1 cellular context compared by ENCODE assay signal in the genomic region with DNA sequence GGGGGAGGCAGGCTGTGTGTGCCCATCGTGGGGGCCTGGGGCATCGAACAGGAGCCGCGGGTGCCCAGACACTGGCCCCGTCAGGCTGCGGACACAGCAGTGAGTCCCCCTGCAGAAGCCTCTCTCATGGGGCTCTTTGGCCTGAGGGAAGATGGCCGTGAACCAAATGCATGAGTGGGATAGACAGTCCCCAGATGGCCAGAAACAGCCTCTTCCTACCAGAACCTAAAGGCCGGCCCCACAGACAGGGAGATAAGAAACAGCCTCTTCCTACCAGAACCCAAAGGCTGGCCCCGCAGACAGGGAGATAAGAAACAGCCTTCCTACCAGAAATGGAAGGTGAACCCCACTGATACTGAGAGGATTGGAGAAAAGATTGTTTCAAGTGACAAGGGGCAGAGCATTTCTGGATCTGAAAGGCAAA.
A peak's percentile ranks its signal among the peaks of the same experiment; 100 is the strongest.
TF ChIP-seq lines count a peak whose summit lies in the region.

No MANE protein-coding gene starts in this region.

TF ChIP-seq in K562, 482 proteins besides CTCF, POLR2A, EP300 and RAD21 (continued from another document and continues in another):
- TF ChIP-seq, protein P1, sequence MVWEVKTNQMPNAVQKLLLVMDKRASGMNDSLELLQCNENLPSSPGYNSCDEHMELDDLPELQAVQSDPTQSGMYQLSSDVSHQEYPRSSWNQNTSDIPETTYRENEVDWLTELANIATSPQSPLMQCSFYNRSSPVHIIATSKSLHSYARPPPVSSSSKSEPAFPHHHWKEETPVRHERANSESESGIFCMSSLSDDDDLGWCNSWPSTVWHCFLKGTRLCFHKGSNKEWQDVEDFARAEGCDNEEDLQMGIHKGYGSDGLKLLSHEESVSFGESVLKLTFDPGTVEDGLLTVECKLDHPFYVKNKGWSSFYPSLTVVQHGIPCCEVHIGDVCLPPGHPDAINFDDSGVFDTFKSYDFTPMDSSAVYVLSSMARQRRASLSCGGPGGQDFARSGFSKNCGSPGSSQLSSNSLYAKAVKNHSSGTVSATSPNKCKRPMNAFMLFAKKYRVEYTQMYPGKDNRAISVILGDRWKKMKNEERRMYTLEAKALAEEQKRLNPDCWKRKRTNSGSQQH (CRISPR knock-in tag; IDR thresholded peaks at IDR 0.05): no peak
- TF ChIP-seq RBM39 (optimal IDR thresholded peaks at IDR 0.05; ENCODE audit: low read depth, low read length) (no peak), ZC3H8 (IDR thresholded peaks at IDR 0.05) (no peak), ZNF586 (CRISPR knock-in tag; conservative IDR thresholded peaks at IDR 0.05) (no peak), ZNF3 (CRISPR knock-in tag; IDR thresholded peaks at IDR 0.05) (no peak), SLC30A9 (CRISPR knock-in tag; IDR thresholded peaks at IDR 0.05) (no peak), SRSF7 (optimal IDR thresholded peaks at IDR 0.05; ENCODE audit: low read depth, low read length) (no peak), SIN3A (IDR thresholded peaks at IDR 0.05; ENCODE audit: borderline replicate concordance in 2 of 2, control insufficient read depth in 1 of 2, low read depth in 2 of 2, low read length in 2 of 2) (no peak), TAL1 (IDR thresholded peaks at IDR 0.05) (peak; percentile 85), HMG20A (CRISPR knock-in tag; conservative IDR thresholded peaks at IDR 0.05) (no peak), ATF6 (CRISPR knock-in tag; IDR thresholded peaks at IDR 0.05) (no peak), ZNF224 (CRISPR knock-in tag; IDR thresholded peaks at IDR 0.05) (no peak), SREBF1 (IDR thresholded peaks at IDR 0.05; ENCODE audit: borderline replicate concordance, low read depth, low read length) (no peak), BCOR (IDR thresholded peaks at IDR 0.05) (no peak), ZEB2 (IDR thresholded peaks at IDR 0.05) (no peak), GTF2B (IDR thresholded peaks at IDR 0.05; ENCODE audit: extremely low read depth, insufficient read length) (no peak), ZNF282 (CRISPR knock-in tag; IDR thresholded peaks at IDR 0.05) (no peak), MCM3 (IDR thresholded peaks at IDR 0.05) (no peak), TCF15 (CRISPR knock-in tag; IDR thresholded peaks at IDR 0.05) (no peak), ZBTB12 (CRISPR knock-in tag; IDR thresholded peaks at IDR 0.05) (no peak), BACH1 (tag; IDR thresholded peaks at IDR 0.05) (no peak), ZSCAN32 (CRISPR knock-in tag; IDR thresholded peaks at IDR 0.05) (no peak), ZBTB34 (CRISPR knock-in tag; IDR thresholded peaks at IDR 0.05) (no peak), GATA2 (CRISPR knock-in tag; IDR thresholded peaks at IDR 0.05) (peak; percentile 61; the same call in 1 of the 2 replicates), FOXP4 (CRISPR knock-in tag; IDR thresholded peaks at IDR 0.05; ENCODE audit: borderline replicate concordance) (no peak), HLTF (IDR thresholded peaks at IDR 0.05) (no peak), GTF2A2 (tag; IDR thresholded peaks at IDR 0.05) (no peak), FOXK1 (CRISPR knock-in tag; IDR thresholded peaks at IDR 0.05; ENCODE audit: borderline replicate concordance) (no peak), PHB (CRISPR knock-in tag; IDR thresholded peaks at IDR 0.05) (no peak), DMBX1 (CRISPR knock-in tag; IDR thresholded peaks at IDR 0.05; ENCODE audit: borderline replicate concordance) (peak; percentile 59; the same call in 1 of the 2 replicates), ZNF347 (CRISPR knock-in tag; IDR thresholded peaks at IDR 0.05; ENCODE audit: low read depth) (no peak), PATZ1 (CRISPR knock-in tag; IDR thresholded peaks at IDR 0.05; ENCODE audit: borderline replicate concordance) (no peak), SMARCA5 (IDR thresholded peaks at IDR 0.05) (peak; percentile 26; the same call in 1 of the 2 replicates), PTTG1 (tag; IDR thresholded peaks at IDR 0.05; ENCODE audit: low read depth) (no peak)
- TF ChIP-seq, protein P2, sequence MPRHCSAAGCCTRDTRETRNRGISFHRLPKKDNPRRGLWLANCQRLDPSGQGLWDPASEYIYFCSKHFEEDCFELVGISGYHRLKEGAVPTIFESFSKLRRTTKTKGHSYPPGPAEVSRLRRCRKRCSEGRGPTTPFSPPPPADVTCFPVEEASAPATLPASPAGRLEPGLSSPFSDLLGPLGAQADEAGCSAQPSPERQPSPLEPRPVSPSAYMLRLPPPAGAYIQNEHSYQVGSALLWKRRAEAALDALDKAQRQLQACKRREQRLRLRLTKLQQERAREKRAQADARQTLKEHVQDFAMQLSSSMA (CRISPR knock-in tag; IDR thresholded peaks at IDR 0.05): no peak
- TF ChIP-seq, protein P3, sequence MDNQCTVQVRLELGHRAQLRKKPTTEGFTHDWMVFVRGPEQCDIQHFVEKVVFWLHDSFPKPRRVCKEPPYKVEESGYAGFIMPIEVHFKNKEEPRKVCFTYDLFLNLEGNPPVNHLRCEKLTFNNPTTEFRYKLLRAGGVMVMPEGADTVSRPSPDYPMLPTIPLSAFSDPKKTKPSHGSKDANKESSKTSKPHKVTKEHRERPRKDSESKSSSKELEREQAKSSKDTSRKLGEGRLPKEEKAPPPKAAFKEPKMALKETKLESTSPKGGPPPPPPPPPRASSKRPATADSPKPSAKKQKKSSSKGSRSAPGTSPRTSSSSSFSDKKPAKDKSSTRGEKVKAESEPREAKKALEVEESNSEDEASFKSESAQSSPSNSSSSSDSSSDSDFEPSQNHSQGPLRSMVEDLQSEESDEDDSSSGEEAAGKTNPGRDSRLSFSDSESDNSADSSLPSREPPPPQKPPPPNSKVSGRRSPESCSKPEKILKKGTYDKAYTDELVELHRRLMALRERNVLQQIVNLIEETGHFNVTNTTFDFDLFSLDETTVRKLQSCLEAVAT (IDR thresholded peaks at IDR 0.05): no peak
- TF ChIP-seq, protein P4, sequence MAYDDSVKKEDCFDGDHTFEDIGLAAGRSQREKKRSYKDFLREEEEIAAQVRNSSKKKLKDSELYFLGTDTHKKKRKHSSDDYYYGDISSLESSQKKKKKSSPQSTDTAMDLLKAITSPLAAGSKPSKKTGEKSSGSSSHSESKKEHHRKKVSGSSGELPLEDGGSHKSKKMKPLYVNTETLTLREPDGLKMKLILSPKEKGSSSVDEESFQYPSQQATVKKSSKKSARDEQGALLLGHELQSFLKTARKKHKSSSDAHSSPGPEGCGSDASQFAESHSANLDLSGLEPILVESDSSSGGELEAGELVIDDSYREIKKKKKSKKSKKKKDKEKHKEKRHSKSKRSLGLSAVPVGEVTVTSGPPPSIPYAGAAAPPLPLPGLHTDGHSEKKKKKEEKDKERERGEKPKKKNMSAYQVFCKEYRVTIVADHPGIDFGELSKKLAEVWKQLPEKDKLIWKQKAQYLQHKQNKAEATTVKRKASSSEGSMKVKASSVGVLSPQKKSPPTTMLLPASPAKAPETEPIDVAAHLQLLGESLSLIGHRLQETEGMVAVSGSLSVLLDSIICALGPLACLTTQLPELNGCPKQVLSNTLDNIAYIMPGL (CRISPR knock-in tag; IDR thresholded peaks at IDR 0.05): no peak
- TF ChIP-seq, protein P5, sequence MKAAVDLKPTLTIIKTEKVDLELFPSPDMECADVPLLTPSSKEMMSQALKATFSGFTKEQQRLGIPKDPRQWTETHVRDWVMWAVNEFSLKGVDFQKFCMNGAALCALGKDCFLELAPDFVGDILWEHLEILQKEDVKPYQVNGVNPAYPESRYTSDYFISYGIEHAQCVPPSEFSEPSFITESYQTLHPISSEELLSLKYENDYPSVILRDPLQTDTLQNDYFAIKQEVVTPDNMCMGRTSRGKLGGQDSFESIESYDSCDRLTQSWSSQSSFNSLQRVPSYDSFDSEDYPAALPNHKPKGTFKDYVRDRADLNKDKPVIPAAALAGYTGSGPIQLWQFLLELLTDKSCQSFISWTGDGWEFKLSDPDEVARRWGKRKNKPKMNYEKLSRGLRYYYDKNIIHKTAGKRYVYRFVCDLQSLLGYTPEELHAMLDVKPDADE (conservative IDR thresholded peaks at IDR 0.05; ENCODE audit: control insufficient read depth, low read depth, low read length): no peak; the same call in 1 of the 2 replicates
- TF ChIP-seq, protein P6, sequence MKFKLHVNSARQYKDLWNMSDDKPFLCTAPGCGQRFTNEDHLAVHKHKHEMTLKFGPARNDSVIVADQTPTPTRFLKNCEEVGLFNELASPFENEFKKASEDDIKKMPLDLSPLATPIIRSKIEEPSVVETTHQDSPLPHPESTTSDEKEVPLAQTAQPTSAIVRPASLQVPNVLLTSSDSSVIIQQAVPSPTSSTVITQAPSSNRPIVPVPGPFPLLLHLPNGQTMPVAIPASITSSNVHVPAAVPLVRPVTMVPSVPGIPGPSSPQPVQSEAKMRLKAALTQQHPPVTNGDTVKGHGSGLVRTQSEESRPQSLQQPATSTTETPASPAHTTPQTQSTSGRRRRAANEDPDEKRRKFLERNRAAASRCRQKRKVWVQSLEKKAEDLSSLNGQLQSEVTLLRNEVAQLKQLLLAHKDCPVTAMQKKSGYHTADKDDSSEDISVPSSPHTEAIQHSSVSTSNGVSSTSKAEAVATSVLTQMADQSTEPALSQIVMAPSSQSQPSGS (CRISPR knock-in tag; IDR thresholded peaks at IDR 0.05): no peak
- TF ChIP-seq, protein P7, sequence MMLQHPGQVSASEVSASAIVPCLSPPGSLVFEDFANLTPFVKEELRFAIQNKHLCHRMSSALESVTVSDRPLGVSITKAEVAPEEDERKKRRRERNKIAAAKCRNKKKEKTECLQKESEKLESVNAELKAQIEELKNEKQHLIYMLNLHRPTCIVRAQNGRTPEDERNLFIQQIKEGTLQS (IDR thresholded peaks at IDR 0.05): no peak
- TF ChIP-seq, protein P7 (CRISPR knock-in tag; conservative IDR thresholded peaks at IDR 0.05): no peak
